19 cellular contexts compared by ENCODE assay signal in genomic region chr3:138254199-138254598, GRCh38.
"Had no signal": no experiment of that assay in that cellular context is flagged by ENCODE, and none has a peak within 500 bp of the region (broad histone marks: within the 10 kb centered on the region; RNA-seq: fewer than 3 reads in every experiment).

No MANE protein-coding gene starts in this region.

- H3K4me1 Mint-ChIP-seq: naive thymus-derived CD4-positive, alpha-beta T cell had no signal

- H3K9me3 ChIP-seq: ovary, tibial nerve, uterus had no signal

- ATAC-seq: naive thymus-derived CD4-positive, alpha-beta T cell; sciatic nerve had no signal

- H3K4me1 ChIP-seq: tibial nerve, uterus had no signal

- H3K9me3 Mint-ChIP-seq: naive thymus-derived CD4-positive, alpha-beta T cell had no signal

- H3K27ac Mint-ChIP-seq: naive thymus-derived CD4-positive, alpha-beta T cell had no signal

- DNase-seq: activated CD4-positive, alpha-beta T cell treated with anti-CD3 and anti-CD28 coated beads for 1 hour; activated CD8-positive, alpha-beta memory T cell treated with anti-CD3 and anti-CD28 coated beads for 24 hours; activated CD8-positive, alpha-beta memory T cell treated with anti-CD3 and anti-CD28 coated beads, Interleukin-2, amount 50 U/mL, for 48 hours; aorta; cerebellar nuclear complex; effector CD8-positive, alpha-beta T cell; foreskin melanocyte; mesendoderm; naive thymus-derived CD4-positive, alpha-beta T cell; ovary; stimulated activated CD8-positive, alpha-beta memory T cell treated with anti-CD3 and anti-CD28 coated beads, Interleukin-4, amount 100 ng/mL, for 48 hours; stimulated activated naive CD4-positive, alpha-beta T cell treated with Interleukin-2 at 50 U/mL for 16 hours; SW 1271; T-helper 2 cell; uterus; WERI-Rb-1 had no signal

- H3K27ac ChIP-seq: ovary, tibial nerve, uterus, WERI-Rb-1 had no signal

- H3K4me3 Mint-ChIP-seq: naive thymus-derived CD4-positive, alpha-beta T cell had no signal

- H3K4me3 ChIP-seq: ovary, tibial nerve, uterus had no signal

- H3K36me3 ChIP-seq: ovary, uterus, WERI-Rb-1 had no signal

- H3K27me3 Mint-ChIP-seq: naive thymus-derived CD4-positive, alpha-beta T cell had no signal

- FAIRE-seq: endothelial cell of umbilical vein had no signal

- H3K27me3 ChIP-seq: ovary, tibial nerve, uterus had no signal
